Comparison of ENCODE assay signal across 19 cellular contexts in the genomic region with DNA sequence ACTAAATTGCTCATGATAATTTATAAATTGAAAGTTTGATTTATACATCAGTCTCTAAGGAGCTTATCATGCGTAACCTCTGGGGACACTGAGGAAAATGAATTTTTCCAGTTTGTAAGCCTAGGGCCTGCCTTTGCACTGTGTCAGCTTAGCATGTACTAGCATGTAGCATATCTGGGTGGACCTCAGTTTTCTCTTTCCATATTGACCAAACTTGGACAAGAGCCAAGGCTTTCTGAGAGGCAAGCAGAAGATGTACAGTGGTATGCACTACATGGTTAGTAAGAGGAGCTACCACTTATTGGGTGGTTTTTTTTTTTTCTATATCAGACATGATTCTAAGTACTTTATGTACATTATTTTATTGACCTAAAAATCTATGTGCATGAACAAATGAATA. TPM values are rescaled to one million over a fixed set of nuclear protein-coding genes. Genes with fewer than 3 reads are reported as not detected.
DNase-seq lines count a peak whose midpoint lies in the region; TF ChIP-seq lines count a peak whose summit lies in the region.
"Had no signal": no experiment of that assay in that cellular context is flagged by ENCODE, and none has a peak within 500 bp of the region (broad histone marks: within the 10 kb centered on the region; RNA-seq: fewer than 3 reads in every experiment).

No MANE protein-coding gene starts in this region.

- H3K36me3 ChIP-seq in spleen: no peaks in the 10 kb centered on the region
- H3K36me3 ChIP-seq: BLaER1, HAP-1 had no signal

- no peaks in the 10 kb centered on the region for H3K27me3 ChIP-seq in spleen (replicated peaks in 1 of 7)
- H3K27me3 ChIP-seq: BLaER1 had no signal

- peaks cover 7 to 15% (median 10%) of the 10 kb centered on the region in 6 donors for H3K4me1 ChIP-seq in spleen
- H3K4me1 ChIP-seq: HAP-1 had no signal

- peaks cover 6% of the 10 kb centered on the region for H3K27me3 Mint-ChIP-seq in nephron progenitor cell (ENCODE audit: low read depth, poor library complexity)

- intact Hi-C loops in spleen (cut with DNase I; ENCODE audit: low total_unique reads): no loop called here

- TF ChIP-seq POLR2A in erythroblast (IDR thresholded peaks at IDR 0.05; ENCODE audit: low read length) (no peak), spleen (IDR thresholded peaks at IDR 0.05) (no peak)

- DNase-seq in DMS53 (lab: John Stamatoyannopoulos, UW) (peak; percentile 15), DMS53 treated with DMSO at 0.1 percent for 48 hours (lab: John Stamatoyannopoulos, UW; ENCODE audit: unreplicated experiment) (no peak), NCI-H748 (lab: John Stamatoyannopoulos, UW; ENCODE audit: unreplicated experiment) (peak; percentile 0), NCI-H748 treated with DMSO at 0.1 percent for 48 hours (lab: John Stamatoyannopoulos, UW) (no peak), erythroblast (lab: John Stamatoyannopoulos, UW) (peak; percentile 20 to 34), nephron progenitor cell (no peak), spleen (no peak)
- DNase-seq: 8988T; CD4-positive, alpha-beta memory T cell; DMS79; GDM1; GM23248 had no signal

- H3K27ac ChIP-seq in spleen: no peak overlapping the region
- H3K27ac ChIP-seq: BLaER1, GM23248 had no signal

- peaks cover 7% of the 10 kb centered on the region for H3K4me1 Mint-ChIP-seq in nephron progenitor cell

- no peak overlapping the region for H3K27ac Mint-ChIP-seq in nephron progenitor cell
- H3K27ac Mint-ChIP-seq: CD14-positive monocyte; CD4-positive, alpha-beta memory T cell had no signal

- no peak for TF ChIP-seq CTCF in nephron progenitor cell (IDR thresholded peaks at IDR 0.05)
- no peak for TF ChIP-seq CTCF in spleen (IDR thresholded peaks at IDR 0.05 in 8 of 11, conservative IDR thresholded peaks at IDR 0.05 in 3 of 11)

- H3K9me3 ChIP-seq in spleen: no peaks in the 10 kb centered on the region
- H3K9me3 ChIP-seq: BLaER1, HAP-1 had no signal

- peaks cover 2% of the 10 kb centered on the region for H3K9me3 Mint-ChIP-seq in nephron progenitor cell

- WGBS in spleen, 5 donors: 94 to 100% (median 97%) methylated on average over 1 of the region's 1 CpG

- H3K4me3 ChIP-seq in spleen: no peak overlapping the region
- H3K4me3 ChIP-seq: BLaER1, GM23248, HAP-1 had no signal

- no peaks in the 10 kb centered on the region for H3K36me3 Mint-ChIP-seq in nephron progenitor cell (ENCODE audit: low read depth)
- H3K36me3 Mint-ChIP-seq: CD14-positive monocyte; CD4-positive, alpha-beta memory T cell had no signal

- no peak overlapping the region for H3K4me3 Mint-ChIP-seq in nephron progenitor cell
- H3K4me3 Mint-ChIP-seq: CD14-positive monocyte; CD4-positive, alpha-beta memory T cell had no signal

RNA-seq across cellular contexts. Expression of a gene that starts 43.4 kb away (rescaled TPM):
- total RNA-seq in spleen: 10 to 100 TPM; 29.6 to 70.1 (median 42.0) TPM
- polyA plus RNA-seq in spleen: 10 to 100 TPM; 46.2 to 81.4 (median 68.1) TPM
- total RNA-seq: A673, Daoy, GM23248, HT-29 had no signal
- polyA plus RNA-seq: AG04450, GM23248 had no signal

Comparison
In these comparisons a context has a peak if more than half of its experiments do, and no peak if none do; other contexts are left out.
1. DNase-seq: peak in DMS53 (single experiment), NCI-H748 (single experiment) and erythroblast (2 of 2); none in DMS53 treated with DMSO at 0.1 percent for 48 hours (single experiment), NCI-H748 treated with DMSO at 0.1 percent for 48 hours (single experiment), nephron progenitor cell (single experiment) and spleen (single experiment).